Comparison of ENCODE assay signal across 18 cellular contexts in the genomic region with DNA sequence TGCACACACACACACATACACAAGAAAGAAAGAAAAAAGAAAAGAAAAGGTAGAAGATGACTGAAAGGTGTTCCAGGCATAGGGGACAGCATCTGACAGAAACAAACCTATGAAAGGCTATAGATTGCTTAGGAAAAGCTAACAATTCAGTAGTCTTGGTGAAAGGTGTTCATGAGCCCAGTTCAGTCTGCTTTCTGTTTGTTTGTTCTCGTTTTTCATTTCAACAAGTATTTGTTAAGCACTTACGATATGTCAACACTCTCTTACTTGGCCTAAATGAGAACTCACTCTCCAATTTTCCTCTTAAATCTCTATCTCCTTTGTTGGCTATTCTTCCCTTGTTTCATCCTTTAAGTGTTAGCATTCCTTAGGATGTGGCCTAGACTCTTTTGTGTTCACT.
"Had no signal": no experiment of that assay in that cellular context is flagged by ENCODE, and none has a peak within 500 bp of the region (broad histone marks: within the 10 kb centered on the region; RNA-seq: fewer than 3 reads in every experiment).

No MANE protein-coding gene starts in this region.

- DNase-seq: activated CD4-positive, alpha-beta T cell treated with anti-CD3 and anti-CD28 coated beads for 1 hour; activated gamma-delta T cell treated with Interleukin-2 at 50 U/mL for 16 hours; activated T-cell treated with anti-CD3 and anti-CD28 coated beads, Interleukin-2, amount 50 U/mL, for 1 hour; aorta; caudate nucleus; dermis blood vessel endothelial cell; effector memory CD4-positive, alpha-beta T cell; foreskin keratinocyte; immature natural killer cell; naive thymus-derived CD8-positive, alpha-beta T cell; small intestine; stimulated activated CD4-positive, alpha-beta T cell treated with anti-CD3 and anti-CD28 coated beads, Interleukin-2, amount 100 ng/mL, for 24 hours; stimulated activated naive CD8-positive, alpha-beta T cell treated with anti-CD3 and anti-CD28 coated beads, Interleukin-15, amount 100 ng/mL, for 72 hours; transverse colon had no signal

- H3K4me1 Mint-ChIP-seq: activated naive CD4-positive, alpha-beta T cell treated with anti-CD3 and anti-CD28 coated beads, Interleukin-2, amount 50 U/mL, for 24 hours; brain; immature natural killer cell; naive thymus-derived CD8-positive, alpha-beta T cell; neural progenitor cell; stimulated activated effector memory CD8-positive, alpha-beta T cell treated with anti-CD3 and anti-CD28 coated beads, Interleukin-12 subunit alpha, Interleukin-12 subunit beta, amount 100 ng/mL, for 72 hours; stimulated activated naive CD8-positive, alpha-beta T cell treated with anti-CD3 and anti-CD28 coated beads, Interleukin-15, amount 100 ng/mL, for 72 hours had no signal

- H3K27me3 Mint-ChIP-seq: brain; stimulated activated naive CD8-positive, alpha-beta T cell treated with anti-CD3 and anti-CD28 coated beads, Interleukin-15, amount 100 ng/mL, for 72 hours had no signal

- H3K27ac Mint-ChIP-seq: activated naive CD4-positive, alpha-beta T cell treated with anti-CD3 and anti-CD28 coated beads, Interleukin-2, amount 50 U/mL, for 24 hours; brain; immature natural killer cell; naive thymus-derived CD8-positive, alpha-beta T cell; neural progenitor cell; stimulated activated effector memory CD8-positive, alpha-beta T cell treated with anti-CD3 and anti-CD28 coated beads, Interleukin-12 subunit alpha, Interleukin-12 subunit beta, amount 100 ng/mL, for 72 hours; stimulated activated naive CD8-positive, alpha-beta T cell treated with anti-CD3 and anti-CD28 coated beads, Interleukin-15, amount 100 ng/mL, for 72 hours had no signal

- H3K4me3 Mint-ChIP-seq: activated naive CD4-positive, alpha-beta T cell treated with anti-CD3 and anti-CD28 coated beads, Interleukin-2, amount 50 U/mL, for 24 hours; brain; immature natural killer cell; naive thymus-derived CD8-positive, alpha-beta T cell; neural progenitor cell; stimulated activated effector memory CD8-positive, alpha-beta T cell treated with anti-CD3 and anti-CD28 coated beads, Interleukin-12 subunit alpha, Interleukin-12 subunit beta, amount 100 ng/mL, for 72 hours; stimulated activated naive CD8-positive, alpha-beta T cell treated with anti-CD3 and anti-CD28 coated beads, Interleukin-15, amount 100 ng/mL, for 72 hours had no signal

- H3K9me3 Mint-ChIP-seq: activated naive CD4-positive, alpha-beta T cell treated with anti-CD3 and anti-CD28 coated beads, Interleukin-2, amount 50 U/mL, for 24 hours; brain; naive thymus-derived CD8-positive, alpha-beta T cell; neural progenitor cell had no signal

- H3K36me3 Mint-ChIP-seq: activated naive CD4-positive, alpha-beta T cell treated with anti-CD3 and anti-CD28 coated beads, Interleukin-2, amount 50 U/mL, for 24 hours; brain; immature natural killer cell; naive thymus-derived CD8-positive, alpha-beta T cell; neural progenitor cell; stimulated activated effector memory CD8-positive, alpha-beta T cell treated with anti-CD3 and anti-CD28 coated beads, Interleukin-12 subunit alpha, Interleukin-12 subunit beta, amount 100 ng/mL, for 72 hours had no signal
